ENCODE assay signal across 18 cellular contexts in genomic region chr20:25477156-25477882, GRCh38.
DNase-seq lines count a peak whose midpoint lies in the region; ATAC-seq, FAIRE-seq and TF ChIP-seq lines count a peak whose summit lies in the region.
"Had no signal": no experiment of that assay in that cellular context is flagged by ENCODE, and none has a peak within 500 bp of the region (broad histone marks: within the 10 kb centered on the region; RNA-seq: fewer than 3 reads in every experiment).

No MANE protein-coding gene starts in this region.

- no peak for TF ChIP-seq CTCF in DND-41 (IDR thresholded peaks at IDR 0.05; ENCODE audit: borderline replicate concordance, extremely low read depth, low read length, poor library complexity, severe bottlenecking)
- no peak for TF ChIP-seq CTCF in bronchial epithelial cell (IDR thresholded peaks at IDR 0.05; ENCODE audit: insufficient read depth, low read length, severe bottlenecking)
- TF ChIP-seq CTCF in neural progenitor cell (IDR thresholded peaks at IDR 0.05), result no peak

- peaks cover 34% of the 10 kb centered on the region for H3K36me3 Mint-ChIP-seq in neural progenitor cell
- no peaks in the 10 kb centered on the region for H3K36me3 Mint-ChIP-seq in activated naive CD4-positive, alpha-beta T cell treated with anti-CD3 and anti-CD28 coated beads, Interleukin-2, amount 10 ng/mL, durations not matched to agents 7 days and 5 days

- H3K4me3 ChIP-seq in DND-41 (ENCODE audit: low read depth in 1 of 2, low read length in 2 of 2), result no peak overlapping the region
- H3K4me3 ChIP-seq in bronchial epithelial cell (ENCODE audit: low read depth, low read length), result no peak overlapping the region
- H3K4me3 ChIP-seq in neural progenitor cell, result no peak overlapping the region
- H3K4me3 ChIP-seq in aorta (ENCODE audit: low read length in 2 of 2), result no peak overlapping the region
- H3K4me3 ChIP-seq: A549 had no signal

- H2AFZ ChIP-seq in DND-41 (ENCODE audit: low read depth, low read length), result no peak overlapping the region
- no peak overlapping the region for H2AFZ ChIP-seq in neural progenitor cell (replicated peaks)

- H3K27me3 Mint-ChIP-seq in neural progenitor cell (ENCODE audit: insufficient read depth, low read depth), result peaks cover 2% of the 10 kb centered on the region
- no peaks in the 10 kb centered on the region for H3K27me3 Mint-ChIP-seq in activated naive CD4-positive, alpha-beta T cell treated with anti-CD3 and anti-CD28 coated beads, Interleukin-2, amount 10 ng/mL, durations not matched to agents 7 days and 5 days

- no peaks in the 10 kb centered on the region for H3K27me3 ChIP-seq in DND-41 (ENCODE audit: insufficient read depth, low read length, poor library complexity)
- no peaks in the 10 kb centered on the region for H3K27me3 ChIP-seq in bronchial epithelial cell (ENCODE audit: control insufficient read depth, insufficient read depth, low read length)
- no peaks in the 10 kb centered on the region for H3K27me3 ChIP-seq in neural progenitor cell
- H3K27me3 ChIP-seq in aorta (ENCODE audit: control insufficient read depth in 1 of 2, insufficient read depth in 2 of 2, low read length in 1 of 2), result no peaks in the 10 kb centered on the region

- in situ Hi-C loops in ACHN (cut with HindIII; ENCODE audit: low pct_ligation_motif_present, low pct_unique_long_range_greater_than_20kb, low sequenced_read_pairs), result no loop called here

- H4K20me1 ChIP-seq in DND-41 (ENCODE audit: insufficient read depth, low read length) (no peaks in the 10 kb centered on the region), neural progenitor cell (ENCODE audit: low read depth) (no peaks in the 10 kb centered on the region)

- intact Hi-C loops in aorta (cut with DNase I), result no loop called here

- no peaks in the 10 kb centered on the region for H3F3A ChIP-seq in neural progenitor cell (ENCODE audit: low read depth)

- H3K4me3 Mint-ChIP-seq in neural progenitor cell, result no peak overlapping the region
- no peak overlapping the region for H3K4me3 Mint-ChIP-seq in activated naive CD4-positive, alpha-beta T cell treated with anti-CD3 and anti-CD28 coated beads, Interleukin-2, amount 10 ng/mL, durations not matched to agents 7 days and 5 days

- no peaks in the 10 kb centered on the region for H3K4me1 Mint-ChIP-seq in neural progenitor cell
- H3K4me1 Mint-ChIP-seq in activated naive CD4-positive, alpha-beta T cell treated with anti-CD3 and anti-CD28 coated beads, Interleukin-2, amount 10 ng/mL, durations not matched to agents 7 days and 5 days, result no peaks in the 10 kb centered on the region

- H3K4me2 ChIP-seq in DND-41 (ENCODE audit: insufficient read depth, low read length) (no peak overlapping the region), neural progenitor cell (no peak overlapping the region)
- H3K4me2 ChIP-seq: A549 had no signal

- peak; percentile 52; the same call in 2 of the 3 replicates for ATAC-seq in DND-41 (ENCODE audit: insufficient read depth, low read depth)
- ATAC-seq in aorta (ENCODE audit: low FRiP score), result peak; percentile 12

- H3K36me3 ChIP-seq in DND-41 (ENCODE audit: insufficient read depth, low read length) (peaks cover 71% of the 10 kb centered on the region), bronchial epithelial cell (ENCODE audit: control insufficient read depth, insufficient read depth, low read length) (no peaks in the 10 kb centered on the region), neural progenitor cell (no peaks in the 10 kb centered on the region), aorta (ENCODE audit: control insufficient read depth in 1 of 2, insufficient read depth in 2 of 2, low read length in 1 of 2) (no peaks in the 10 kb centered on the region)

- 92 to 93% methylated on average over 21 of the region's 21 CpGs for WGBS in aorta, 2 donors

- no peaks in the 10 kb centered on the region for H3K9me3 Mint-ChIP-seq in neural progenitor cell
- H3K9me3 Mint-ChIP-seq in activated naive CD4-positive, alpha-beta T cell treated with anti-CD3 and anti-CD28 coated beads, Interleukin-2, amount 10 ng/mL, durations not matched to agents 7 days and 5 days, result no peaks in the 10 kb centered on the region

- peak; percentile 43 for DNase-seq in DND-41
- no peak for DNase-seq in bronchial epithelial cell (ENCODE audit: low read depth)
- no peak for DNase-seq in neural progenitor cell (ENCODE audit: low spot score)
- DNase-seq in aorta, result peak in 1 of 2 donors; percentile 41
- DNase-seq in NCI-H2029 (lab: John Stamatoyannopoulos, UW), result no peak
- no peak for DNase-seq in ACHN
- DNase-seq in activated naive CD4-positive, alpha-beta T cell treated with anti-CD3 and anti-CD28 coated beads, Interleukin-2, amount 10 ng/mL, durations not matched to agents 7 days and 5 days, result no peak
- DNase-seq: Calu3, Karpas-422, NCI-H1092 treated with DMSO at 0.1 percent for 48 hours, NCI-H1436 treated with DMSO at 0.1 percent for 48 hours, NCI-H187 treated with DMSO at 0.1 percent for 48 hours, NCI-H446 treated with DMSO at 0.1 percent for 48 hours, NCI-H526 treated with DMSO at 0.1 percent for 48 hours, RPMI8226, SHP77 had no signal

- FAIRE-seq in bronchial epithelial cell (lab: Jason Lieb, UNC), result peak; percentile 76
- FAIRE-seq: A549, H54 had no signal

- H3K79me2 ChIP-seq in DND-41 (ENCODE audit: insufficient read depth, low read length) (no peaks in the 10 kb centered on the region), neural progenitor cell (ENCODE audit: low read depth) (no peaks in the 10 kb centered on the region)

- H3K9ac ChIP-seq in DND-41 (ENCODE audit: low read depth, low read length) (no peak overlapping the region), neural progenitor cell (no peak overlapping the region)

- H3K27ac Mint-ChIP-seq in neural progenitor cell, result peak overlapping the region; percentile 63
- H3K27ac Mint-ChIP-seq in activated naive CD4-positive, alpha-beta T cell treated with anti-CD3 and anti-CD28 coated beads, Interleukin-2, amount 10 ng/mL, durations not matched to agents 7 days and 5 days, result no peak overlapping the region

- H3K27ac ChIP-seq in DND-41 (ENCODE audit: low read length) (peak overlapping the region; percentile 12; the same call in 1 of the 2 replicates), neural progenitor cell (no peak overlapping the region), aorta (ENCODE audit: low read depth in 1 of 2, low read length in 2 of 2) (no peak overlapping the region)
- H3K27ac ChIP-seq: A549 had no signal

- no peaks in the 10 kb centered on the region for H3K9me3 ChIP-seq in DND-41 (ENCODE audit: insufficient read depth, low read length, severe bottlenecking)
- H3K9me3 ChIP-seq in neural progenitor cell (ENCODE audit: low read depth), result no peaks in the 10 kb centered on the region
- H3K9me3 ChIP-seq in aorta (ENCODE audit: control insufficient read depth, low read length), result no peaks in the 10 kb centered on the region
- H3K9me3 ChIP-seq: A549 had no signal

- CTCF ChIA-PET in activated naive CD4-positive, alpha-beta T cell treated with anti-CD3 and anti-CD28 coated beads, Interleukin-2, amount 10 ng/mL, durations not matched to agents 7 days and 5 days (lab: Charles Lee), result no interaction called here

- H3K4me1 ChIP-seq in DND-41 (ENCODE audit: insufficient read depth, low read length) (no peaks in the 10 kb centered on the region), neural progenitor cell (no peaks in the 10 kb centered on the region), aorta (ENCODE audit: control insufficient read depth in 1 of 2, insufficient read depth in 2 of 2, low read length in 2 of 2) (no peaks in the 10 kb centered on the region)
- H3K4me1 ChIP-seq: A549 had no signal
